In the genomic region with DNA sequence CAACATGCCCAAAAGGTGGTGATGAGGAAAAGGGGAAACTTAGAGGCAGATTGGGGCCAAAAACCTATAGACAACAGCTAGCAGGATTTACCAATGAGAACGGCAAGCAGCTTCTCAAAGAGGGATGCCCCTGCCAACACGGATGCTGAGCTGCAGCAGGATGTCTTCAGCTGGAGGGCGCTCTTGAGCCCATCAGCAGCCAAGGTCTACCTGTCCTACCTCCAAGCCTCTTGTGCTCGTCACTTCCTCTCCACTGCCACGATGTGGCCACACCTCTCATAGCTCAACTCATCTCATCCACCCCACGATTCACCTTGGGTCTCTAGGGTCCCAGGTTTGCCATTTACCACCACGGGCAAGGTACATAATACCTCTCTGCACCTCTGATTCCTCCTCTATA, we compare ENCODE assay signal across 1 cellular context.
TF ChIP-seq lines count a peak whose summit lies in the region.

No MANE protein-coding gene starts in this region.

TF ChIP-seq in IMR-90, 13 proteins besides CTCF, POLR2A, EP300 and RAD21:
- TF ChIP-seq SMC3 (IDR thresholded peaks at IDR 0.05; ENCODE audit: low read depth, low read length) (no peak), MAFK (IDR thresholded peaks at IDR 0.05; ENCODE audit: low read depth, low read length) (no peak), RCOR1 (IDR thresholded peaks at IDR 0.05; ENCODE audit: insufficient replicate concordance, low read length) (no peak), MXI1 (IDR thresholded peaks at IDR 0.05; ENCODE audit: borderline replicate concordance, low read depth, low read length) (no peak), BHLHE40 (IDR thresholded peaks at IDR 0.05; ENCODE audit: low read depth, low read length) (no peak), MAZ (IDR thresholded peaks at IDR 0.05; ENCODE audit: borderline replicate concordance, low read depth, low read length) (no peak), CEBPB (IDR thresholded peaks at IDR 0.05; ENCODE audit: low read depth, low read length) (no peak), NFE2L2 (IDR thresholded peaks at IDR 0.05; ENCODE audit: low read depth, low read length) (no peak), CHD1 (IDR thresholded peaks at IDR 0.05; ENCODE audit: low read depth, low read length) (no peak), USF2 (IDR thresholded peaks at IDR 0.05; ENCODE audit: low read depth, low read length) (no peak), FOS (IDR thresholded peaks at IDR 0.05; ENCODE audit: low read depth, low read length) (no peak), RFX5 (IDR thresholded peaks at IDR 0.05; ENCODE audit: low read depth, low read length) (no peak)
- TF ChIP-seq, protein P1, sequence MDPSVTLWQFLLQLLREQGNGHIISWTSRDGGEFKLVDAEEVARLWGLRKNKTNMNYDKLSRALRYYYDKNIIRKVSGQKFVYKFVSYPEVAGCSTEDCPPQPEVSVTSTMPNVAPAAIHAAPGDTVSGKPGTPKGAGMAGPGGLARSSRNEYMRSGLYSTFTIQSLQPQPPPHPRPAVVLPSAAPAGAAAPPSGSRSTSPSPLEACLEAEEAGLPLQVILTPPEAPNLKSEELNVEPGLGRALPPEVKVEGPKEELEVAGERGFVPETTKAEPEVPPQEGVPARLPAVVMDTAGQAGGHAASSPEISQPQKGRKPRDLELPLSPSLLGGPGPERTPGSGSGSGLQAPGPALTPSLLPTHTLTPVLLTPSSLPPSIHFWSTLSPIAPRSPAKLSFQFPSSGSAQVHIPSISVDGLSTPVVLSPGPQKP (IDR thresholded peaks at IDR 0.05; ENCODE audit: borderline replicate concordance, low read depth, low read length): no peak
TF ChIP-seq in IMR-90: peak in this region for 0.
